3 cellular contexts compared by ENCODE assay signal in genomic region chr1:16066245-16066644, GRCh38.
TF ChIP-seq lines count a peak whose summit lies in the region.

No MANE protein-coding gene starts in this region.

TF ChIP-seq in HepG2, 621 proteins besides CTCF, POLR2A, EP300 and RAD21:
- TF ChIP-seq ZNF34 (CRISPR knock-in tag; IDR thresholded peaks at IDR 0.05; ENCODE audit: borderline replicate concordance) (no peak), MBD4 (IDR thresholded peaks at IDR 0.05; ENCODE audit: borderline replicate concordance, low read length) (no peak), ZNF549 (CRISPR knock-in tag; IDR thresholded peaks at IDR 0.05) (no peak), GLI4 (CRISPR knock-in tag; IDR thresholded peaks at IDR 0.05; ENCODE audit: borderline replicate concordance) (no peak), ZNF768 (CRISPR knock-in tag; IDR thresholded peaks at IDR 0.05) (peak; percentile 98), ZNF776 (CRISPR knock-in tag; IDR thresholded peaks at IDR 0.05) (no peak), MIER2 (CRISPR knock-in tag; IDR thresholded peaks at IDR 0.05) (no peak), KMT2B (CRISPR knock-in tag; IDR thresholded peaks at IDR 0.05) (no peak), ZMYM3 (CRISPR knock-in tag; IDR thresholded peaks at IDR 0.05) (peak; percentile 66)
TF ChIP-seq in HepG2: peak in this region for 2.

TF ChIP-seq in K562, 482 proteins besides CTCF, POLR2A, EP300 and RAD21:
- TF ChIP-seq BCOR (IDR thresholded peaks at IDR 0.05) (peak; percentile 25), TARDBP (IDR thresholded peaks at IDR 0.05) (no peak), RBM25 (IDR thresholded peaks at IDR 0.05; ENCODE audit: low read depth, low read length, severe bottlenecking) (peak; percentile 64), ZFP36 (IDR thresholded peaks at IDR 0.05; ENCODE audit: low read depth, low read length, partially characterized antibody) (peak; percentile 68), IRF2 (CRISPR knock-in tag; IDR thresholded peaks at IDR 0.05) (no peak)

TF ChIP-seq in WTC11, 78 proteins besides CTCF, POLR2A, EP300 and RAD21:
- no peak for TF ChIP-seq MAX (CRISPR knock-in tag; IDR thresholded peaks at IDR 0.05)
- no peak for TF ChIP-seq ZBTB43 (CRISPR knock-in tag; IDR thresholded peaks at IDR 0.05)
- TF ChIP-seq SMAD4 (CRISPR knock-in tag; IDR thresholded peaks at IDR 0.05), result no peak
- no peak for TF ChIP-seq JUN (CRISPR knock-in tag; IDR thresholded peaks at IDR 0.05)
- no peak for TF ChIP-seq E2F5 (CRISPR knock-in tag; IDR thresholded peaks at IDR 0.05)
- TF ChIP-seq ATF6 (CRISPR knock-in tag; IDR thresholded peaks at IDR 0.05), result no peak
- no peak for TF ChIP-seq GTF2I (CRISPR knock-in tag; conservative IDR thresholded peaks at IDR 0.05)
- no peak for TF ChIP-seq E2F1 (CRISPR knock-in tag; IDR thresholded peaks at IDR 0.05)
